ENCODE assay signal across 32 cellular contexts in the genomic region with DNA sequence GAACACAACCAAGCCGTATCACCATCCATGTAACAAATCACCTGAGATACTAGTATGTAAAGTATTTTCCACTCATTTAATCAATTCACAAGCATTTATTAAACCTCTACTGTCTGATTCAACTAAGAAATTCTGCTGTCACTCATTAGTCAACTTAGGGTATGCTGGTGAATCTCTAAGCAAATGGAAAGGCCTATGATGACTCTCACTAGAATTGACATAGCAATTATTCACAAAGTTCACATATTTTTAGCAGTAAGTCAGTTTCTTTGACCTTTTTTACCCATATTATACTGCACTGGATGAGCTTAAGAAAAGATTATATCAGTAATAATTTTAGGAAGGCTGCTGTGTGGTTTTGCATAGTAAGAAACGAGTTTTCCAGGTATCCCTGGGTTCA.
"Had no signal": no experiment of that assay in that cellular context is flagged by ENCODE, and none has a peak within 500 bp of the region (broad histone marks: within the 10 kb centered on the region; RNA-seq: fewer than 3 reads in every experiment).

No MANE protein-coding gene starts in this region.

- H3K36me3 ChIP-seq: ascending aorta, gastrocnemius medialis, pancreas, sigmoid colon, upper lobe of left lung, vagina, WERI-Rb-1 had no signal

- FAIRE-seq: keratinocyte, pancreas had no signal

- ATAC-seq: activated CD4-positive, CD25-positive, alpha-beta regulatory T cell treated with anti-CD3 and anti-CD28 coated beads, Interleukin-2, amount 50 U/mL, for 24 hours; gastrocnemius medialis; left colon; naive thymus-derived CD4-positive, alpha-beta T cell; pancreas; psoas muscle; stimulated activated memory B cell treated with anti-CD40 and anti-IgM and Interleukin-4, amounts not matched to agents 10 μg/mL and 1 μg/mL and 100 μg/mL, for 72 hours; stimulated activated naive CD8-positive, alpha-beta T cell treated with anti-CD3 and anti-CD28 coated beads, Interleukin-15, amount 100 ng/mL, for 72 hours had no signal

- H3K9me3 ChIP-seq: ascending aorta, gastrocnemius medialis, pancreas, psoas muscle, sigmoid colon, upper lobe of left lung, vagina had no signal

- H3K4me3 ChIP-seq: ascending aorta, coronary artery, dorsolateral prefrontal cortex, gastrocnemius medialis, pancreas, psoas muscle, sigmoid colon, smooth muscle cell, upper lobe of left lung, vagina had no signal

- H3K4me1 ChIP-seq: gastrocnemius medialis, pancreas, psoas muscle, upper lobe of left lung, vagina had no signal

- H3K27me3 ChIP-seq: ascending aorta, dorsolateral prefrontal cortex, gastrocnemius medialis, pancreas, sigmoid colon, upper lobe of left lung, vagina had no signal

- H3K27ac ChIP-seq: ascending aorta, coronary artery, dorsolateral prefrontal cortex, gastrocnemius medialis, pancreas, psoas muscle, sigmoid colon, upper lobe of left lung, vagina, WERI-Rb-1 had no signal

- H3K4me2 ChIP-seq: smooth muscle cell had no signal

- DNase-seq: activated CD4-positive, alpha-beta T cell treated with anti-CD3 and anti-CD28 coated beads for 48 hours; activated CD4-positive, alpha-beta T cell treated with anti-CD3 and anti-CD28 coated beads, Interleukin-2, amount 50 U/mL, for 48 hours; activated CD8-positive, alpha-beta memory T cell treated with anti-CD3 and anti-CD28 coated beads for 24 hours; activated effector memory CD4-positive, alpha-beta T cell treated with Interleukin-2 at 50 U/mL for 16 hours; activated naive CD4-positive, alpha-beta T cell treated with Interleukin-2 at 50 U/mL for 16 hours; activated naive CD8-positive, alpha-beta T cell treated with anti-CD3 and anti-CD28 coated beads, Interleukin-2, amount 10 ng/mL, durations not matched to agents 7 days and 5 days; dorsolateral prefrontal cortex; effector memory CD4-positive, alpha-beta T cell; gastrocnemius medialis; glutamatergic neuron; left colon; mammary epithelial cell; midbrain; naive thymus-derived CD4-positive, alpha-beta T cell; pancreas; psoas muscle; sigmoid colon; stimulated activated CD4-positive, alpha-beta T cell treated with anti-CD3 and anti-CD28 coated beads, Interleukin-1b, Interleukin-23, amount 100 ng/mL, for 48 hours; stimulated activated CD4-positive, alpha-beta T cell treated with anti-CD3 and anti-CD28 coated beads, Interleukin-4, amount 100 ng/mL, for 4 hours; stimulated activated CD8-positive, alpha-beta memory T cell treated with anti-CD3 and anti-CD28 coated beads, Interleukin-4, amount 100 ng/mL, for 48 hours; stimulated activated naive CD8-positive, alpha-beta T cell treated with anti-CD3 and anti-CD28 coated beads, Interleukin-15, amount 100 ng/mL, for 72 hours; substantia nigra; T1000; upper lobe of left lung; WERI-Rb-1 had no signal
